ENCODE assay signal across 1 cellular context in the genomic region with DNA sequence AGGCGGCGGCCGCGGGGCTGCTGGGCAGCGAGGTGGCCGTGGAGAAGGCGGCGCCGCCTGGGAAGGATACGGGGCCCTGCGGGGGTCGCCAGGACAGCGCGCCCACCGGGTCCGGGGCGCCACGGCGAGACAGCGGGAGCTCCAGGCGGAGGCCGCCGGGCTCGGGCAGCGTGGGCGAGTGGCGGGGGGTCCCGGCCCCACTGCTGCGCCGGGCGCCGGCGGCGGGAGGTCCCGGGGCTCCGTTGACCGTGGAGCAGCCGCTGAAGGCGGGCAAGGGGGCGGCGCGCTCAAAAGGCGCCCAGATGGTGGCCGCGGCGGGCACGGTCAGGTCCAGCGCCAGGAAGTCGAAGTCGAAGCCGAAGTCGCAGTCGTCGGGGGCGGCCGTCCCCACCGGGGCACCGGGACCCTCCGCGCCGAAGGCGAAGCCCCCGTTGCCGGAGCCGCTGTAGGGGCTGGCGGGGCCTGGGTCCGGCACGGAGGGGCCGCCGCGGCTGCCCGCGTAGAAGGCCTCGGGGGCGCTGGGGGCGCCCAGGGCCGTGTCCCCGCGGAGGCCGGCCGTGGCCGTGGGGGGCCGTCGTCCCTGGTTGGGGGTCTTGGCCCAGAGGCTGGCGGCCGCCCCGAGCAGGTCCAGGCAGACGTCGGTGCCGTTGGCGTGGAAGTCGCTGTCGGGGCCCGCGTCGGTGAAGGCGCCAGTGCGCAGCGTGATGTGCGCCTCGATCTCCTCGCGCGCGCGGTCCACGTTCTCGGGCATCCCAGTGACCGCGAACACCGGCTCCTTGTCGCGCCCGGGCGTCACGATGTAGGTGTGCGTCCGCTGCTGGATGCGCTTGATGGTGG.
TF ChIP-seq lines count a peak whose summit lies in the region.

No MANE protein-coding gene starts in this region.

TF ChIP-seq in IMR-90, 13 proteins besides CTCF, POLR2A, EP300 and RAD21:
- no peak for TF ChIP-seq RCOR1 (IDR thresholded peaks at IDR 0.05; ENCODE audit: insufficient replicate concordance, low read length)
- no peak for TF ChIP-seq RFX5 (IDR thresholded peaks at IDR 0.05; ENCODE audit: low read depth, low read length)
- no peak for TF ChIP-seq MAZ (IDR thresholded peaks at IDR 0.05; ENCODE audit: borderline replicate concordance, low read depth, low read length)
- no peak for TF ChIP-seq NFE2L2 (IDR thresholded peaks at IDR 0.05; ENCODE audit: low read depth, low read length)
- TF ChIP-seq, protein P1, sequence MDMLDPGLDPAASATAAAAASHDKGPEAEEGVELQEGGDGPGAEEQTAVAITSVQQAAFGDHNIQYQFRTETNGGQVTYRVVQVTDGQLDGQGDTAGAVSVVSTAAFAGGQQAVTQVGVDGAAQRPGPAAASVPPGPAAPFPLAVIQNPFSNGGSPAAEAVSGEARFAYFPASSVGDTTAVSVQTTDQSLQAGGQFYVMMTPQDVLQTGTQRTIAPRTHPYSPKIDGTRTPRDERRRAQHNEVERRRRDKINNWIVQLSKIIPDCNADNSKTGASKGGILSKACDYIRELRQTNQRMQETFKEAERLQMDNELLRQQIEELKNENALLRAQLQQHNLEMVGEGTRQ (IDR thresholded peaks at IDR 0.05; ENCODE audit: low read depth, low read length), result no peak
- TF ChIP-seq, protein P2, sequence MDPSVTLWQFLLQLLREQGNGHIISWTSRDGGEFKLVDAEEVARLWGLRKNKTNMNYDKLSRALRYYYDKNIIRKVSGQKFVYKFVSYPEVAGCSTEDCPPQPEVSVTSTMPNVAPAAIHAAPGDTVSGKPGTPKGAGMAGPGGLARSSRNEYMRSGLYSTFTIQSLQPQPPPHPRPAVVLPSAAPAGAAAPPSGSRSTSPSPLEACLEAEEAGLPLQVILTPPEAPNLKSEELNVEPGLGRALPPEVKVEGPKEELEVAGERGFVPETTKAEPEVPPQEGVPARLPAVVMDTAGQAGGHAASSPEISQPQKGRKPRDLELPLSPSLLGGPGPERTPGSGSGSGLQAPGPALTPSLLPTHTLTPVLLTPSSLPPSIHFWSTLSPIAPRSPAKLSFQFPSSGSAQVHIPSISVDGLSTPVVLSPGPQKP (IDR thresholded peaks at IDR 0.05; ENCODE audit: borderline replicate concordance, low read depth, low read length), result no peak
- TF ChIP-seq CEBPB (IDR thresholded peaks at IDR 0.05; ENCODE audit: low read depth, low read length), result no peak
- TF ChIP-seq FOS (IDR thresholded peaks at IDR 0.05; ENCODE audit: low read depth, low read length), result no peak
- no peak for TF ChIP-seq SMC3 (IDR thresholded peaks at IDR 0.05; ENCODE audit: low read depth, low read length)
